1 cellular context compared by ENCODE assay signal in genomic region chr7:121083138-121083789, GRCh38.
TF ChIP-seq lines count a peak whose summit lies in the region.

No MANE protein-coding gene starts in this region.

TF ChIP-seq in K562, 482 proteins besides CTCF, POLR2A, EP300 and RAD21 (continued from another document and continues in another):
- peak; percentile 48; the same call in 1 of the 2 replicates for TF ChIP-seq ELK3 (CRISPR knock-in tag; IDR thresholded peaks at IDR 0.05)
- TF ChIP-seq JUND (IDR thresholded peaks at IDR 0.05; ENCODE audit: borderline replicate concordance, low read depth, low read length): peak; percentile 90
- TF ChIP-seq JUND (tag; IDR thresholded peaks at IDR 0.05; ENCODE audit: borderline replicate concordance, low read depth, low read length): peak; percentile 86; the same call in 2 of the 3 replicates
- no peak for TF ChIP-seq RHOXF2B (CRISPR knock-in tag; conservative IDR thresholded peaks at IDR 0.05)
- TF ChIP-seq TEAD2 (tag; IDR thresholded peaks at IDR 0.05): no peak
- peak; percentile 9; the same call in 1 of the 2 replicates for TF ChIP-seq HEY1 (CRISPR knock-in tag; IDR thresholded peaks at IDR 0.05; ENCODE audit: borderline replicate concordance)
- TF ChIP-seq SRF (CRISPR knock-in tag; IDR thresholded peaks at IDR 0.05): 0 out of 4 replicates have a peak, but pooled peaks of 1 of the 2 experiments have one; percentile 6
- peak in 1 of 2 experiments; percentile 40; a peak in 1 of 4 replicates for TF ChIP-seq RCOR1 (IDR thresholded peaks at IDR 0.05; ENCODE audit: borderline replicate concordance in 1 of 2, low read depth in 2 of 2, low read length in 2 of 2)
- 0 out of 2 replicates have a peak, but pooled peaks have one; percentile 18 for TF ChIP-seq ZNF134 (CRISPR knock-in tag; conservative IDR thresholded peaks at IDR 0.05)
- 0 out of 2 replicates have a peak, but pooled peaks have one; percentile 10 for TF ChIP-seq PHTF2 (CRISPR knock-in tag; IDR thresholded peaks at IDR 0.05)
- peak; percentile 44; the same call in 1 of the 2 replicates for TF ChIP-seq ZNF347 (CRISPR knock-in tag; IDR thresholded peaks at IDR 0.05; ENCODE audit: low read depth)
- TF ChIP-seq GABPB1 (CRISPR knock-in tag; IDR thresholded peaks at IDR 0.05): 0 out of 2 replicates have a peak, but pooled peaks have one; percentile 22
- peak; percentile 52 for TF ChIP-seq ARID1B (IDR thresholded peaks at IDR 0.05)
- TF ChIP-seq SIN3A (IDR thresholded peaks at IDR 0.05; ENCODE audit: borderline replicate concordance in 2 of 2, control insufficient read depth in 1 of 2, low read depth in 2 of 2, low read length in 2 of 2): 0 out of 4 replicates have a peak, but pooled peaks of 1 of the 2 experiments have one; percentile 27
- TF ChIP-seq, protein P1, sequence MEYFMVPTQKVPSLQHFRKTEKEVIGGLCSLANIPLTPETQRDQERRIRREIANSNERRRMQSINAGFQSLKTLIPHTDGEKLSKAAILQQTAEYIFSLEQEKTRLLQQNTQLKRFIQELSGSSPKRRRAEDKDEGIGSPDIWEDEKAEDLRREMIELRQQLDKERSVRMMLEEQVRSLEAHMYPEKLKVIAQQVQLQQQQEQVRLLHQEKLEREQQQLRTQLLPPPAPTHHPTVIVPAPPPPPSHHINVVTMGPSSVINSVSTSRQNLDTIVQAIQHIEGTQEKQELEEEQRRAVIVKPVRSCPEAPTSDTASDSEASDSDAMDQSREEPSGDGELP (CRISPR knock-in tag; IDR thresholded peaks at IDR 0.05; ENCODE audit: borderline replicate concordance): no peak
- TF ChIP-seq NUFIP1 (IDR thresholded peaks at IDR 0.05; ENCODE audit: partially characterized antibody): no peak
- TF ChIP-seq SUPT5H (IDR thresholded peaks at IDR 0.05): 0 out of 2 replicates have a peak, but pooled peaks have one; percentile 64
- no peak for TF ChIP-seq GTF2F1 (IDR thresholded peaks at IDR 0.05; ENCODE audit: low read depth, low read length)
- peak; percentile 67 for TF ChIP-seq DPF2 (IDR thresholded peaks at IDR 0.05)
- peak; percentile 62; the same call in 1 of the 2 replicates for TF ChIP-seq RFX7 (CRISPR knock-in tag; IDR thresholded peaks at IDR 0.05)
- TF ChIP-seq ZNF316 (IDR thresholded peaks at IDR 0.05): peak; percentile 43; the same call in 1 of the 2 replicates
- 0 out of 2 replicates have a peak, but pooled peaks have one; percentile 63 for TF ChIP-seq SP1 (CRISPR knock-in tag; IDR thresholded peaks at IDR 0.05)
- no peak for TF ChIP-seq ETV5 (CRISPR knock-in tag; IDR thresholded peaks at IDR 0.05; ENCODE audit: low read depth)
- TF ChIP-seq, protein P2, sequence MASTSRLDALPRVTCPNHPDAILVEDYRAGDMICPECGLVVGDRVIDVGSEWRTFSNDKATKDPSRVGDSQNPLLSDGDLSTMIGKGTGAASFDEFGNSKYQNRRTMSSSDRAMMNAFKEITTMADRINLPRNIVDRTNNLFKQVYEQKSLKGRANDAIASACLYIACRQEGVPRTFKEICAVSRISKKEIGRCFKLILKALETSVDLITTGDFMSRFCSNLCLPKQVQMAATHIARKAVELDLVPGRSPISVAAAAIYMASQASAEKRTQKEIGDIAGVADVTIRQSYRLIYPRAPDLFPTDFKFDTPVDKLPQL (IDR thresholded peaks at IDR 0.05; ENCODE audit: extremely low read depth, insufficient read length): no peak
- TF ChIP-seq, protein P3, sequence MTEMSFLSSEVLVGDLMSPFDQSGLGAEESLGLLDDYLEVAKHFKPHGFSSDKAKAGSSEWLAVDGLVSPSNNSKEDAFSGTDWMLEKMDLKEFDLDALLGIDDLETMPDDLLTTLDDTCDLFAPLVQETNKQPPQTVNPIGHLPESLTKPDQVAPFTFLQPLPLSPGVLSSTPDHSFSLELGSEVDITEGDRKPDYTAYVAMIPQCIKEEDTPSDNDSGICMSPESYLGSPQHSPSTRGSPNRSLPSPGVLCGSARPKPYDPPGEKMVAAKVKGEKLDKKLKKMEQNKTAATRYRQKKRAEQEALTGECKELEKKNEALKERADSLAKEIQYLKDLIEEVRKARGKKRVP (CRISPR knock-in tag; IDR thresholded peaks at IDR 0.05): 0 out of 2 replicates have a peak, but pooled peaks have one; percentile 22
- TF ChIP-seq KLF6 (CRISPR knock-in tag; IDR thresholded peaks at IDR 0.05; ENCODE audit: borderline replicate concordance): no peak
- TF ChIP-seq, protein P4, sequence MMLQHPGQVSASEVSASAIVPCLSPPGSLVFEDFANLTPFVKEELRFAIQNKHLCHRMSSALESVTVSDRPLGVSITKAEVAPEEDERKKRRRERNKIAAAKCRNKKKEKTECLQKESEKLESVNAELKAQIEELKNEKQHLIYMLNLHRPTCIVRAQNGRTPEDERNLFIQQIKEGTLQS (IDR thresholded peaks at IDR 0.05): peak; percentile 79
- TF ChIP-seq, protein P4 (CRISPR knock-in tag; conservative IDR thresholded peaks at IDR 0.05): 0 out of 2 replicates have a peak, but pooled peaks have one; percentile 25
- TF ChIP-seq KLF13 (tag; IDR thresholded peaks at IDR 0.05; ENCODE audit: borderline replicate concordance, low read depth): 0 out of 2 replicates have a peak, but pooled peaks have one; percentile 38
- peak; percentile 65; the same call in 1 of the 2 replicates for TF ChIP-seq ZNF444 (CRISPR knock-in tag; IDR thresholded peaks at IDR 0.05)
- TF ChIP-seq HNRNPUL1 (IDR thresholded peaks at IDR 0.05; ENCODE audit: low read length): peak; percentile 75; the same call in 1 of the 2 replicates
- TF ChIP-seq POLR2B (IDR thresholded peaks at IDR 0.05; ENCODE audit: low read depth, partially characterized antibody): peak; percentile 77
- no peak for TF ChIP-seq DIDO1 (tag; IDR thresholded peaks at IDR 0.05; ENCODE audit: low read depth)
- TF ChIP-seq OTX1 (CRISPR knock-in tag; IDR thresholded peaks at IDR 0.05): peak; percentile 59; the same call in 1 of the 2 replicates
- TF ChIP-seq KLF1 (tag; IDR thresholded peaks at IDR 0.05): no peak
- peak; percentile 10; the same call in 1 of the 2 replicates for TF ChIP-seq ELF4 (CRISPR knock-in tag; IDR thresholded peaks at IDR 0.05)
- TF ChIP-seq CREB5 (CRISPR knock-in tag; IDR thresholded peaks at IDR 0.05): 0 out of 2 replicates have a peak, but pooled peaks have one; percentile 31
- no peak for TF ChIP-seq ZNF778 (CRISPR knock-in tag; IDR thresholded peaks at IDR 0.05)
- peak; percentile 5; the same call in 1 of the 2 replicates for TF ChIP-seq FOXO4 (CRISPR knock-in tag; IDR thresholded peaks at IDR 0.05)
- TF ChIP-seq MYNN (IDR thresholded peaks at IDR 0.05): peak; percentile 86
- no peak for TF ChIP-seq MYNN (CRISPR knock-in tag; IDR thresholded peaks at IDR 0.05)
- TF ChIP-seq SMARCE1 (IDR thresholded peaks at IDR 0.05): peak; percentile 52; the same call in 1 of the 2 replicates
- TF ChIP-seq HNRNPLL (IDR thresholded peaks at IDR 0.05; ENCODE audit: low read depth, low read length, poor library complexity, severe bottlenecking): no peak
- peak; percentile 68; the same call in 1 of the 2 replicates for TF ChIP-seq ILF3 (IDR thresholded peaks at IDR 0.05; ENCODE audit: borderline replicate concordance)
- TF ChIP-seq POLR2AphosphoS5 (IDR thresholded peaks at IDR 0.05; ENCODE audit: control insufficient read depth, insufficient read depth, low read depth, low read length): peak; percentile 54
- no peak for TF ChIP-seq RUNX1 (IDR thresholded peaks at IDR 0.05; ENCODE audit: low read depth)
- TF ChIP-seq, protein P5, sequence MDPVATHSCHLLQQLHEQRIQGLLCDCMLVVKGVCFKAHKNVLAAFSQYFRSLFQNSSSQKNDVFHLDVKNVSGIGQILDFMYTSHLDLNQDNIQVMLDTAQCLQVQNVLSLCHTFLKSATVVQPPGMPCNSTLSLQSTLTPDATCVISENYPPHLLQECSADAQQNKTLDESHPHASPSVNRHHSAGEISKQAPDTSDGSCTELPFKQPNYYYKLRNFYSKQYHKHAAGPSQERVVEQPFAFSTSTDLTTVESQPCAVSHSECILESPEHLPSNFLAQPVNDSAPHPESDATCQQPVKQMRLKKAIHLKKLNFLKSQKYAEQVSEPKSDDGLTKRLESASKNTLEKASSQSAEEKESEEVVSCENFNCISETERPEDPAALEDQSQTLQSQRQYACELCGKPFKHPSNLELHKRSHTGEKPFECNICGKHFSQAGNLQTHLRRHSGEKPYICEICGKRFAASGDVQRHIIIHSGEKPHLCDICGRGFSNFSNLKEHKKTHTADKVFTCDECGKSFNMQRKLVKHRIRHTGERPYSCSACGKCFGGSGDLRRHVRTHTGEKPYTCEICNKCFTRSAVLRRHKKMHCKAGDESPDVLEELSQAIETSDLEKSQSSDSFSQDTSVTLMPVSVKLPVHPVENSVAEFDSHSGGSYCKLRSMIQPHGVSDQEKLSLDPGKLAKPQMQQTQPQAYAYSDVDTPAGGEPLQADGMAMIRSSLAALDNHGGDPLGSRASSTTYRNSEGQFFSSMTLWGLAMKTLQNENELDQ (CRISPR knock-in tag; IDR thresholded peaks at IDR 0.05; ENCODE audit: borderline replicate concordance): no peak
- TF ChIP-seq, protein P6, sequence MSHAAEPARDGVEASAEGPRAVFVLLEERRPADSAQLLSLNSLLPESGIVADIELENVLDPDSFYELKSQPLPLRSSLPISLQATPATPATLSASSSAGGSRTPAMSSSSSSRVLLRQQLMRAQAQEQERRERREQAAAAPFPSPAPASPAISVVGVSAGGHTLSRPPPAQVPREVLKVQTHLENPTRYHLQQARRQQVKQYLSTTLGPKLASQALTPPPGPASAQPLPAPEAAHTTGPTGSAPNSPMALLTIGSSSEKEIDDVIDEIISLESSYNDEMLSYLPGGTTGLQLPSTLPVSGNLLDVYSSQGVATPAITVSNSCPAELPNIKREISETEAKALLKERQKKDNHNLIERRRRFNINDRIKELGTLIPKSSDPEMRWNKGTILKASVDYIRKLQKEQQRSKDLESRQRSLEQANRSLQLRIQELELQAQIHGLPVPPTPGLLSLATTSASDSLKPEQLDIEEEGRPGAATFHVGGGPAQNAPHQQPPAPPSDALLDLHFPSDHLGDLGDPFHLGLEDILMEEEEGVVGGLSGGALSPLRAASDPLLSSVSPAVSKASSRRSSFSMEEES (CRISPR knock-in tag; IDR thresholded peaks at IDR 0.05): no peak
- peak; percentile 76 for TF ChIP-seq ZNF551 (CRISPR knock-in tag; IDR thresholded peaks at IDR 0.05)
- no peak; the same call in 1 of the 2 replicates for TF ChIP-seq MTA3 (IDR thresholded peaks at IDR 0.05; ENCODE audit: borderline replicate concordance)
- TF ChIP-seq ZNF717 (CRISPR knock-in tag; IDR thresholded peaks at IDR 0.05): 0 out of 2 replicates have a peak, but pooled peaks have one; percentile 66
- TF ChIP-seq MLX (CRISPR knock-in tag; conservative IDR thresholded peaks at IDR 0.05): 0 out of 4 replicates have a peak, but pooled peaks of 1 of the 2 experiments have one; percentile 14
- peak; percentile 28 for TF ChIP-seq C11orf30 (IDR thresholded peaks at IDR 0.05; ENCODE audit: low read depth)
